In genomic region chr12:6921996-6922935, GRCh38 we compare ENCODE assay signal across 11 cellular contexts. TPM values are rescaled to one million over a fixed set of nuclear protein-coding genes. Genes with fewer than 3 reads are reported as not detected.
A peak's percentile ranks its signal among the peaks of the same experiment; 100 is the strongest.
DNase-seq lines count a peak whose midpoint lies in the region; ATAC-seq and TF ChIP-seq lines count a peak whose summit lies in the region.
"Had no signal": no experiment of that assay in that cellular context is flagged by ENCODE, and none has a peak within 500 bp of the region (broad histone marks: within the 10 kb centered on the region; RNA-seq: fewer than 3 reads in every experiment).

No MANE protein-coding gene starts in this region.

- H3K36me3 ChIP-seq in BLaER1 treated with 17β-estradiol and CSF1 and Interleukin-3, amounts not matched to agents 10 nM and 100 nM, result peaks cover 0 to 22% (median 0%) of the 10 kb centered on the region in 11 experiments; a peak in 3 of 22 replicates
- peaks cover 5% of the 10 kb centered on the region; the same call in 1 of the 2 replicates for H3K36me3 ChIP-seq in OCI-LY7 (ENCODE audit: insufficient read depth, low read length)
- no peaks in the 10 kb centered on the region for H3K36me3 ChIP-seq in brain microvascular endothelial cell (replicated peaks)

- peak overlapping the region; percentile 88 to 97 (median 93) for H3K4me2 ChIP-seq in BLaER1 treated with 17β-estradiol and CSF1 and Interleukin-3, amounts not matched to agents 10 nM and 100 nM
- H3K4me2 ChIP-seq in OCI-LY7 (ENCODE audit: low read length), result peak overlapping the region; percentile 77

- peaks cover 52 to 63% (median 59%) of the 10 kb centered on the region in 3 donors for H3K4me1 Mint-ChIP-seq in naive B cell
- H3K4me1 Mint-ChIP-seq in naive thymus-derived CD8-positive, alpha-beta T cell, result peaks cover 15 to 46% (median 26%) of the 10 kb centered on the region in 4 donors

- H3K36me3 Mint-ChIP-seq in naive B cell, result no peaks in the 10 kb centered on the region
- H3K36me3 Mint-ChIP-seq in naive thymus-derived CD8-positive, alpha-beta T cell, result peaks cover 0 to 46% (median 3%) of the 10 kb centered on the region in 3 donors

- DNase-seq in OCI-LY7 (ENCODE audit: low spot score), result peak; percentile 92
- DNase-seq in naive B cell, result no peak
- no peak for DNase-seq in naive thymus-derived CD8-positive, alpha-beta T cell
- DNase-seq in brain microvascular endothelial cell, result no peak
- no peak for DNase-seq in stimulated activated CD4-positive, alpha-beta T cell treated with anti-CD3 and anti-CD28 coated beads, Interleukin-4, amount 100 ng/mL, for 24 hours
- DNase-seq: CD4-positive, alpha-beta T cell; SHP77 treated with DMSO at 0.1 percent for 48 hours had no signal

- H3K79me2 ChIP-seq in OCI-LY7 (ENCODE audit: insufficient read depth, low read depth, low read length), result no peaks in the 10 kb centered on the region

- peak overlapping the region in 6 of 10 experiments; percentile 6 to 50 (median 11); a peak in 7 of 20 replicates for H3K4me3 ChIP-seq in BLaER1 treated with 17β-estradiol and CSF1 and Interleukin-3, amounts not matched to agents 10 nM and 100 nM
- H3K4me3 ChIP-seq in OCI-LY7 (ENCODE audit: low read depth, low read length, poor library complexity, severe bottlenecking) (peak overlapping the region; percentile 55), brain microvascular endothelial cell (ENCODE audit: low read depth, low read length) (no peak overlapping the region)

- POLR2A ChIA-PET in OCI-LY7 (lab: Charles Lee), result interaction anchor here (0.6 to 1.7 kb wide), 13 partner anchors 14 to 352 kb away, joined by 3 to 8 read pairs (median 5); partner anchors contain the start of genes C12orf57, RNU7-1 and SPSB2
- POLR2A ChIA-PET in naive thymus-derived CD8-positive, alpha-beta T cell (lab: Charles Lee), result interaction anchor here (0.6 to 1.2 kb wide), 3 partner anchors 16 to 38 kb away, joined by 3 read pairs; partner anchors contain the start of genes C12orf57 and RNU7-1

- H3K9me2 ChIP-seq in OCI-LY7 (ENCODE audit: insufficient read depth, low read length), result no peaks in the 10 kb centered on the region

- ATAC-seq in GM18867 (IDR thresholded peaks at IDR 0.05; ENCODE audit: unreplicated experiment) (peak; percentile 29), naive B cell (ENCODE audit: low read depth in 2 of 2) (peak; percentile 43 to 51), GM19023 (IDR thresholded peaks at IDR 0.05; ENCODE audit: unreplicated experiment) (no peak)
- ATAC-seq in naive thymus-derived CD8-positive, alpha-beta T cell, result no peak

- peak overlapping the region; percentile 76 to 94 (median 82) for H3K27ac Mint-ChIP-seq in naive B cell
- peak overlapping the region in 1 of 10 donors; percentile 65 for H3K27ac Mint-ChIP-seq in naive thymus-derived CD8-positive, alpha-beta T cell
- H3K27ac Mint-ChIP-seq: CD4-positive, alpha-beta T cell had no signal

- no peak overlapping the region for H2AFZ ChIP-seq in OCI-LY7 (ENCODE audit: low read length)

- H3K4me3 Mint-ChIP-seq in naive B cell, result peak overlapping the region; percentile 8 to 90 (median 63)
- no peak overlapping the region for H3K4me3 Mint-ChIP-seq in naive thymus-derived CD8-positive, alpha-beta T cell
- H3K4me3 Mint-ChIP-seq: CD4-positive, alpha-beta T cell had no signal

- TF ChIP-seq CTCF in OCI-LY7 (conservative IDR thresholded peaks at IDR 0.05; ENCODE audit: low read length) (peak; percentile 62), brain microvascular endothelial cell (IDR thresholded peaks at IDR 0.05; ENCODE audit: low read depth, low read length, missing control alignments) (no peak)

- H4K20me1 ChIP-seq in BLaER1 treated with 17β-estradiol and CSF1 and Interleukin-3, amounts not matched to agents 10 nM and 100 nM, result no peaks in the 10 kb centered on the region
- no peaks in the 10 kb centered on the region for H4K20me1 ChIP-seq in OCI-LY7 (ENCODE audit: insufficient read depth, low read length)

- peaks cover 0 to 10% (median under 1%) of the 10 kb centered on the region in 11 experiments; a peak in 6 of 22 replicates for H3K27me3 ChIP-seq in BLaER1 treated with 17β-estradiol and CSF1 and Interleukin-3, amounts not matched to agents 10 nM and 100 nM
- H3K27me3 ChIP-seq in brain microvascular endothelial cell (replicated peaks), result no peaks in the 10 kb centered on the region

- BruUV-seq in OCI-LY7 (replicated peaks; lab: Mats Ljungman, UMichigan), result no TSS peak

- intact Hi-C loops in OCI-LY7 (cut with micrococcal nuclease; ENCODE audit: unreplicated experiment), result loop anchor here (1.0 to 2.0 kb wide), 2 partner anchors 31 to 43 kb away; no protein-coding TSS in a partner anchor

- H3K9ac ChIP-seq in BLaER1 treated with 17β-estradiol and CSF1 and Interleukin-3, amounts not matched to agents 10 nM and 100 nM, result peak overlapping the region; percentile 2 to 61 (median 45); a peak in 18 of 22 replicates

- no peaks in the 10 kb centered on the region for H3K9me3 ChIP-seq in BLaER1 treated with 17β-estradiol and CSF1 and Interleukin-3, amounts not matched to agents 10 nM and 100 nM (replicated peaks in 1 of 11)
- H3K9me3 ChIP-seq in OCI-LY7 (ENCODE audit: low read length), result no peaks in the 10 kb centered on the region

- peaks cover 60 to 77% (median 70%) of the 10 kb centered on the region in 10 experiments for H3K4me1 ChIP-seq in BLaER1 treated with 17β-estradiol and CSF1 and Interleukin-3, amounts not matched to agents 10 nM and 100 nM
- H3K4me1 ChIP-seq in OCI-LY7 (ENCODE audit: insufficient read depth, low read length, poor library complexity, severe bottlenecking), result peaks cover 61% of the 10 kb centered on the region

- in situ Hi-C loops in brain microvascular endothelial cell (cut with HindIII; ENCODE audit: low pct_ligation_motif_present, low sequenced_read_pairs), result no loop called here

- H3K27me3 Mint-ChIP-seq in naive B cell, result no peaks in the 10 kb centered on the region
- H3K27me3 Mint-ChIP-seq in naive thymus-derived CD8-positive, alpha-beta T cell, result no peaks in the 10 kb centered on the region
- H3K27me3 Mint-ChIP-seq: CD4-positive, alpha-beta T cell had no signal

- CTCF ChIA-PET in OCI-LY7 (lab: Charles Lee; ENCODE audit: unreplicated experiment), result interaction anchor here (1.2 to 1.3 kb wide), 3 partner anchors 31 to 49 kb away, joined by 3 to 4 read pairs (median 3); partner anchors contain the start of gene SPSB2

- H3K27ac ChIP-seq in BLaER1 treated with 17β-estradiol and CSF1 and Interleukin-3, amounts not matched to agents 10 nM and 100 nM, result peak overlapping the region in 10 of 11 experiments; percentile 8 to 72 (median 58); a peak in 19 of 22 replicates
- H3K27ac ChIP-seq in OCI-LY7 (ENCODE audit: low read depth, low read length, poor library complexity, severe bottlenecking) (peak overlapping the region; percentile 89), brain microvascular endothelial cell (no peak overlapping the region)

- no peaks in the 10 kb centered on the region for H3K9me3 Mint-ChIP-seq in naive B cell
- H3K9me3 Mint-ChIP-seq in naive thymus-derived CD8-positive, alpha-beta T cell, result no peaks in the 10 kb centered on the region
- H3K9me3 Mint-ChIP-seq: CD4-positive, alpha-beta T cell had no signal

RNA-seq across cellular contexts. Expression of gene ATN1, which starts 5.5 kb away (rescaled TPM):
- total RNA-seq in OCI-LY7 (2014; rRNA removed; shearing (Covaris generic)), result 0.98 and 3.1 TPM in 2 replicates
- total RNA-seq in OCI-LY7 (2022), result 4.9 and 6.7 TPM in 2 replicates
- polyA plus RNA-seq in naive B cell (ENCODE audit: low read depth in 6 of 6), result 1 to 10 TPM in 3 of 6 donors, under 1 TPM in 2, not detected in 1; 0.57 to 2.2 (median 1.1) TPM
- total RNA-seq in naive thymus-derived CD8-positive, alpha-beta T cell, result 10 to 100 TPM; 25.7 to 30.3 TPM
- 1 to 10 TPM in 2 of 3 donors, under 1 TPM in 1; 0.35 to 1.4 (median 1.1) TPM for polyA plus RNA-seq in naive thymus-derived CD8-positive, alpha-beta T cell

RNA-seq across cellular contexts. Expression of gene ENO2, which starts 7.9 kb away (rescaled TPM):
- total RNA-seq in OCI-LY7 (2014; rRNA removed; shearing (Covaris generic)), result 24.9 and 29.3 TPM in 2 replicates
- total RNA-seq in OCI-LY7 (2022), result 79.6 and 89.5 TPM in 2 replicates
- 1 to 10 TPM; 3.8 to 8.4 (median 5.9) TPM for polyA plus RNA-seq in naive B cell (ENCODE audit: low read depth in 6 of 6)
- total RNA-seq in naive thymus-derived CD8-positive, alpha-beta T cell, result 100 to 1,000 TPM; 141 to 144 TPM
- polyA plus RNA-seq in naive thymus-derived CD8-positive, alpha-beta T cell, result 10 to 100 TPM; 19.4 to 29.2 (median 19.7) TPM

RNA-seq across cellular contexts. Expression of gene LRRC23, which starts 17.6 kb away (rescaled TPM):
- 15.7 and 17.7 TPM in 2 replicates for total RNA-seq in OCI-LY7 (2014; rRNA removed; shearing (Covaris generic))
- total RNA-seq in OCI-LY7 (2022), result 19.8 and 20.2 TPM in 2 replicates
- polyA plus RNA-seq in naive B cell (ENCODE audit: low read depth in 6 of 6), result 1 to 10 TPM; 4.1 to 8.7 (median 7.1) TPM
- total RNA-seq in naive thymus-derived CD8-positive, alpha-beta T cell, result 10 to 100 TPM; 10.1 to 10.5 TPM
- polyA plus RNA-seq in naive thymus-derived CD8-positive, alpha-beta T cell, result 1 to 10 TPM; 4.7 to 9.9 (median 8.8) TPM

RNA-seq across cellular contexts. Expression of gene RNU7-1, which starts 21.4 kb away (rescaled TPM):
- total RNA-seq in OCI-LY7 (2014; rRNA removed; shearing (Covaris generic)), result not detected in 2 replicates
- not detected in 2 replicates for total RNA-seq in OCI-LY7 (2022)
- polyA plus RNA-seq in naive B cell (ENCODE audit: low read depth in 6 of 6), result not detected
- not detected for total RNA-seq in naive thymus-derived CD8-positive, alpha-beta T cell
- polyA plus RNA-seq in naive thymus-derived CD8-positive, alpha-beta T cell, result not detected
- total RNA-seq: CD4-positive, alpha-beta T cell; skeletal muscle tissue had no signal

RNA-seq across cellular contexts. Expression of gene C12orf57, which starts 21.6 kb away (rescaled TPM):
- total RNA-seq in OCI-LY7 (2014; rRNA removed; shearing (Covaris generic)), result 315 and 319 TPM in 2 replicates
- total RNA-seq in OCI-LY7 (2022), result 126 and 130 TPM in 2 replicates
- polyA plus RNA-seq in naive B cell (ENCODE audit: low read depth in 6 of 6), result 100 to 1,000 TPM; 126 to 211 (median 194) TPM
- total RNA-seq in naive thymus-derived CD8-positive, alpha-beta T cell, result 100 to 1,000 TPM; 518 to 519 TPM
- 100 to 1,000 TPM; 329 to 399 (median 366) TPM for polyA plus RNA-seq in naive thymus-derived CD8-positive, alpha-beta T cell

Comparison
In these comparisons a context has a peak if more than half of its experiments do, and no peak if none do; other contexts are left out.
1. ATAC-seq: peak in GM18867 (single experiment) and naive B cell (2 of 2); none in naive thymus-derived CD8-positive, alpha-beta T cell (0 of 2) and GM19023 (single experiment).
2. H3K4me3 Mint-ChIP-seq: peak in naive B cell (8 of 8); none in naive thymus-derived CD8-positive, alpha-beta T cell (0 of 10).